Comparison of ENCODE assay signal across 8 cellular contexts in genomic region chr21:31557421-31557955, GRCh38.
A peak's percentile ranks its signal among the peaks of the same experiment; 100 is the strongest.
DNase-seq lines count a peak whose midpoint lies in the region; ATAC-seq and TF ChIP-seq lines count a peak whose summit lies in the region.

No MANE protein-coding gene starts in this region.

- H3K27ac Mint-ChIP-seq in GM23338 = no peak overlapping the region

- H3K27ac ChIP-seq in GM23338 (ENCODE audit: low read depth) = no peak overlapping the region
- H3K27ac ChIP-seq in Peyer's patch = no peak overlapping the region
- H3K27ac ChIP-seq in coronary artery = no peak overlapping the region
- H3K27ac ChIP-seq in trophoblast cell (ENCODE audit: low read depth, low read length) = no peak overlapping the region

- H3F3A ChIP-seq in GM23338 (replicated peaks; ENCODE audit: low read depth) = 0 out of 2 replicates have a peak, but pooled peaks cover 4% of the 10 kb centered on the region

- no peak overlapping the region for H3K9ac ChIP-seq in trophoblast cell (ENCODE audit: low read length)

- TF ChIP-seq CTCF in GM23338 (conservative IDR thresholded peaks at IDR 0.05; ENCODE audit: low read depth in 2 of 2) (no peak), Peyer's patch (IDR thresholded peaks at IDR 0.05) (no peak), coronary artery (IDR thresholded peaks at IDR 0.05) (no peak)

- peak overlapping the region; percentile 79 for H3K4me3 Mint-ChIP-seq in GM23338

- no peaks in the 10 kb centered on the region for H3K9me3 ChIP-seq in Peyer's patch
- H3K9me3 ChIP-seq in trophoblast cell (ENCODE audit: insufficient read depth, low read depth, low read length) = peaks cover 2% of the 10 kb centered on the region

- H3K36me3 Mint-ChIP-seq in GM23338 (ENCODE audit: low read depth) = peaks cover 13% of the 10 kb centered on the region; the same call in 2 of the 3 replicates

- H3K36me3 ChIP-seq in GM23338 (ENCODE audit: insufficient read depth) (no peaks in the 10 kb centered on the region), Peyer's patch (no peaks in the 10 kb centered on the region), trophoblast cell (ENCODE audit: control insufficient read depth in 1 of 2, insufficient read depth in 2 of 2, low read length in 2 of 2) (no peaks in the 10 kb centered on the region)

- no CpG with 5 or more reads among the region's 46 CpGs for WGBS in trophoblast cell (ENCODE audit: extremely low coverage, insufficient coverage, insufficient read length)

- H4K8ac ChIP-seq in trophoblast cell (ENCODE audit: low read depth, low read length) = peak overlapping the region; percentile 72

- peak overlapping the region; percentile 40; the same call in 1 of the 2 replicates for H2AFZ ChIP-seq in GM23338
- peak overlapping the region; percentile 75 for H2AFZ ChIP-seq in trophoblast cell (ENCODE audit: insufficient read depth, low read length, poor library complexity)

- H3K14ac ChIP-seq in trophoblast cell (ENCODE audit: low read length) = peak overlapping the region; percentile 50

- H3K27me3 ChIP-seq in GM23338 (ENCODE audit: insufficient read depth) (peaks cover 24% of the 10 kb centered on the region), Peyer's patch (peaks cover 0 to 8% of the 10 kb centered on the region in 2 donors), trophoblast cell (ENCODE audit: insufficient read depth, low read length) (no peaks in the 10 kb centered on the region)

- no peaks in the 10 kb centered on the region for H3K9me2 ChIP-seq in GM23338 (ENCODE audit: insufficient read depth)

- H2BK12ac ChIP-seq in trophoblast cell (ENCODE audit: low read length) = peak overlapping the region; percentile 64

- peak overlapping the region; percentile 37 for H4K12ac ChIP-seq in trophoblast cell (ENCODE audit: low read depth, low read length)

- peaks cover 29% of the 10 kb centered on the region for H3K27me3 Mint-ChIP-seq in GM23338 (ENCODE audit: insufficient read depth, low read depth, poor library complexity)

- H3K4me2 ChIP-seq in GM23338 = peak overlapping the region; percentile 89
- H3K4me2 ChIP-seq in trophoblast cell (ENCODE audit: low read length) = peak overlapping the region; percentile 95

- H3K4me3 ChIP-seq in GM23338 = peak overlapping the region; percentile 80
- H3K4me3 ChIP-seq in Peyer's patch = peak overlapping the region; percentile 48 to 62 (median 60)
- H3K4me3 ChIP-seq in coronary artery = peak overlapping the region; percentile 72
- H3K4me3 ChIP-seq in trophoblast cell (ENCODE audit: low read depth, low read length) = peak overlapping the region; percentile 86

- H4K91ac ChIP-seq in trophoblast cell (ENCODE audit: low read depth, low read length) = peak overlapping the region; percentile 21

- peak overlapping the region; percentile 89 for H3K18ac ChIP-seq in trophoblast cell (ENCODE audit: low read length)

- no peak overlapping the region for H3K23ac ChIP-seq in trophoblast cell (ENCODE audit: low read length)

- peak overlapping the region; percentile 67 for H2BK5ac ChIP-seq in trophoblast cell (ENCODE audit: low read depth, low read length, poor library complexity)

- H2AK5ac ChIP-seq in trophoblast cell (ENCODE audit: low read length) = peak overlapping the region; percentile 70

- peak; percentile 3 for ATAC-seq in GM23338
- no peak for ATAC-seq in HG03139 (IDR thresholded peaks at IDR 0.05; ENCODE audit: unreplicated experiment)

- H3K9me3 Mint-ChIP-seq in GM23338 = no peaks in the 10 kb centered on the region; the same call in 2 of the 3 replicates

- peaks cover 61% of the 10 kb centered on the region for H3K4me1 Mint-ChIP-seq in GM23338

- H3K79me1 ChIP-seq in trophoblast cell (ENCODE audit: low read length) = peaks cover 21% of the 10 kb centered on the region

- no peaks in the 10 kb centered on the region for H4K20me1 ChIP-seq in GM23338 (replicated peaks; ENCODE audit: insufficient read depth)

- no peak for TF ChIP-seq POLR2A in Peyer's patch (IDR thresholded peaks at IDR 0.05)

- peaks cover 34% of the 10 kb centered on the region for H3K79me2 ChIP-seq in GM23338 (replicated peaks; ENCODE audit: insufficient read depth)
- H3K79me2 ChIP-seq in trophoblast cell (ENCODE audit: control insufficient read depth, insufficient read depth, low read length, poor library complexity) = peaks cover 6% of the 10 kb centered on the region

- peak; percentile 85 for DNase-seq in GM23338 (ENCODE audit: low spot score)
- DNase-seq in Peyer's patch = no peak
- no peak for DNase-seq in coronary artery (ENCODE audit: low spot score)
- peak in 1 of 2 donors; percentile 50 for DNase-seq in trophoblast cell
- DNase-seq in effector CD4-positive, alpha-beta T cell = no peak
- DNase-seq in inferior parietal cortex (ENCODE audit: extremely low spot score) = no peak
- no peak for DNase-seq in cortex of kidney (lab: John Stamatoyannopoulos, UW)

- peak overlapping the region; percentile 60 for H2BK120ac ChIP-seq in trophoblast cell (ENCODE audit: insufficient read depth, low read length, poor library complexity)

- H3K4me1 ChIP-seq in GM23338 (ENCODE audit: insufficient read depth) (peaks cover 39% of the 10 kb centered on the region), Peyer's patch (peaks cover 0 to 24% (median 6%) of the 10 kb centered on the region in 4 donors), trophoblast cell (ENCODE audit: control insufficient read depth in 1 of 2, insufficient read depth in 2 of 2, low read length in 2 of 2) (peaks cover 24 to 30% of the 10 kb centered on the region in 2 experiments)

- H3K4ac ChIP-seq in trophoblast cell (ENCODE audit: low read depth, low read length) = peak overlapping the region; percentile 60

TF ChIP-seq in GM23338, 12 proteins besides CTCF, POLR2A, EP300 and RAD21 (continues in another document):
- TF ChIP-seq JUNB (IDR thresholded peaks at IDR 0.05; ENCODE audit: unreplicated experiment) (no peak), NANOG (IDR thresholded peaks at IDR 0.05; ENCODE audit: borderline replicate concordance) (no peak), POLR2AphosphoS5 (IDR thresholded peaks at IDR 0.05; ENCODE audit: low read depth) (no peak), REST (IDR thresholded peaks at IDR 0.05; ENCODE audit: unreplicated experiment) (no peak), EZH2 (IDR thresholded peaks at IDR 0.05; ENCODE audit: low read depth, unreplicated experiment) (no peak), CREB1 (CRISPR knock-in tag; IDR thresholded peaks at IDR 0.05; ENCODE audit: low read depth) (no peak), STAT1 (IDR thresholded peaks at IDR 0.05; ENCODE audit: unreplicated experiment) (no peak)
